Comparison of ENCODE assay signal across 17 cellular contexts in the genomic region with DNA sequence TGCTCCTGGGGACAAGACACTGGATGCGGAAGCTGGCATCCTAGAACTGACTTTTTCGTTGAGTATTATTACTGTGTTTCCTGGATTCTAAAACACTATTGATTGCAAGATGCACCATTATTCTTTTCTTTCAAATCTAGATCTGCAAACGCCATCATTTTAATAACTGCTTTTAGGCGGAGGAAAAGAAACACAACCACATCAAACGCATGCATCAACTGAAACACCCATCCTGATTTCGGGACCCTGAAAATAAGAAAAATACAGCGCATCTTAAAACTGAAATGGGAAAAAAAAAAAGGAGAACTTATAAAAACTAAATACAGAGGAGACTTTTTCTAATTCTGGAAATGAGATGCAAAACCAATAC.
DNase-seq lines count a peak whose midpoint lies in the region; ATAC-seq and TF ChIP-seq lines count a peak whose summit lies in the region.
"Had no signal": no experiment of that assay in that cellular context is flagged by ENCODE, and none has a peak within 500 bp of the region (broad histone marks: within the 10 kb centered on the region; RNA-seq: fewer than 3 reads in every experiment).

No MANE protein-coding gene starts in this region.

- H3K4me3 ChIP-seq in parathyroid adenoma (ENCODE audit: low read depth, low read length) = no peak overlapping the region
- H3K4me3 ChIP-seq in upper lobe of left lung = no peak overlapping the region
- H3K4me3 ChIP-seq in breast epithelium = no peak overlapping the region
- H3K4me3 ChIP-seq: cardiac muscle cell, left ventricle myocardium inferior, right lobe of liver had no signal

- H3K36me3 Mint-ChIP-seq in activated CD4-positive, alpha-beta T cell treated with anti-CD3 and anti-CD28 coated beads, Interleukin-2, amount 10 ng/mL, durations not matched to agents 7 days and 5 days (ENCODE audit: low read depth) = peaks cover 11% of the 10 kb centered on the region
- H3K36me3 Mint-ChIP-seq in IgD-negative memory B cell = peaks cover under 1% of the 10 kb centered on the region
- peaks cover 6% of the 10 kb centered on the region for H3K36me3 Mint-ChIP-seq in activated T-helper 17 cell treated with anti-CD3 and anti-CD28 coated beads, Interleukin-2, amount 50 U/mL, for 72 hours (ENCODE audit: low read depth)

- POLR2A ChIA-PET in activated CD4-positive, alpha-beta T cell treated with anti-CD3 and anti-CD28 coated beads, Interleukin-2, amount 10 ng/mL, durations not matched to agents 7 days and 5 days (lab: Charles Lee) = interaction anchor here (0.6 kb wide), 1 partner anchor 206 kb away, joined by 3 read pairs; a partner anchor contains a TSS

- H3K9me3 Mint-ChIP-seq in activated CD4-positive, alpha-beta T cell treated with anti-CD3 and anti-CD28 coated beads, Interleukin-2, amount 10 ng/mL, durations not matched to agents 7 days and 5 days = peaks cover 9% of the 10 kb centered on the region
- H3K9me3 Mint-ChIP-seq in IgD-negative memory B cell = peaks cover 0 to 2% (median 0%) of the 10 kb centered on the region in 3 donors
- peaks cover 5% of the 10 kb centered on the region for H3K9me3 Mint-ChIP-seq in activated T-helper 17 cell treated with anti-CD3 and anti-CD28 coated beads, Interleukin-2, amount 50 U/mL, for 72 hours
- H3K9me3 Mint-ChIP-seq: nephron had no signal

- TF ChIP-seq EP300 in upper lobe of left lung (IDR thresholded peaks at IDR 0.05) = no peak

- H3K4me1 ChIP-seq in parathyroid adenoma = no peaks in the 10 kb centered on the region
- H3K4me1 ChIP-seq in upper lobe of left lung = peaks cover 0 to 5% (median 2%) of the 10 kb centered on the region in 4 donors
- H3K4me1 ChIP-seq in breast epithelium = no peaks in the 10 kb centered on the region
- H3K4me1 ChIP-seq: left ventricle myocardium inferior, right lobe of liver had no signal

- H3K27me3 ChIP-seq in parathyroid adenoma (ENCODE audit: control insufficient read depth, insufficient read depth, low read length) (no peaks in the 10 kb centered on the region), upper lobe of left lung (no peaks in the 10 kb centered on the region), breast epithelium (no peaks in the 10 kb centered on the region)
- H3K27me3 ChIP-seq: cardiac muscle cell, right lobe of liver had no signal

- no peaks in the 10 kb centered on the region for H3K27me3 Mint-ChIP-seq in activated CD4-positive, alpha-beta T cell treated with anti-CD3 and anti-CD28 coated beads, Interleukin-2, amount 10 ng/mL, durations not matched to agents 7 days and 5 days
- peaks cover 3% of the 10 kb centered on the region for H3K27me3 Mint-ChIP-seq in IgD-negative memory B cell
- no peaks in the 10 kb centered on the region for H3K27me3 Mint-ChIP-seq in activated T-helper 17 cell treated with anti-CD3 and anti-CD28 coated beads, Interleukin-2, amount 50 U/mL, for 72 hours

- no peak overlapping the region for H3K27ac ChIP-seq in parathyroid adenoma
- no peak overlapping the region for H3K27ac ChIP-seq in upper lobe of left lung
- H3K27ac ChIP-seq in breast epithelium = no peak overlapping the region
- H3K27ac ChIP-seq: cardiac muscle cell, left ventricle myocardium inferior, right lobe of liver had no signal

- peak overlapping the region; percentile 55 for H3K4me3 Mint-ChIP-seq in activated CD4-positive, alpha-beta T cell treated with anti-CD3 and anti-CD28 coated beads, Interleukin-2, amount 10 ng/mL, durations not matched to agents 7 days and 5 days
- H3K4me3 Mint-ChIP-seq in IgD-negative memory B cell = peak overlapping the region; percentile 65 to 92 (median 78)
- H3K4me3 Mint-ChIP-seq in activated T-helper 17 cell treated with anti-CD3 and anti-CD28 coated beads, Interleukin-2, amount 50 U/mL, for 72 hours = peak overlapping the region; percentile 80
- H3K4me3 Mint-ChIP-seq: endodermal cell, nephron had no signal

- WGBS in upper lobe of left lung, 2 donors = 74 to 84% methylated on average over 7 of the region's 7 CpGs

- intact Hi-C loops in breast epithelium (cut with DNase I; ENCODE audit: low total_unique reads) = no loop called here

- peaks cover 59% of the 10 kb centered on the region for H3K4me1 Mint-ChIP-seq in activated CD4-positive, alpha-beta T cell treated with anti-CD3 and anti-CD28 coated beads, Interleukin-2, amount 10 ng/mL, durations not matched to agents 7 days and 5 days
- H3K4me1 Mint-ChIP-seq in IgD-negative memory B cell = peaks cover 53 to 72% (median 66%) of the 10 kb centered on the region in 3 donors
- H3K4me1 Mint-ChIP-seq in activated T-helper 17 cell treated with anti-CD3 and anti-CD28 coated beads, Interleukin-2, amount 50 U/mL, for 72 hours = peaks cover 44% of the 10 kb centered on the region

- no peak for DNase-seq in activated CD4-positive, alpha-beta T cell treated with anti-CD3 and anti-CD28 coated beads, Interleukin-2, amount 10 ng/mL, durations not matched to agents 7 days and 5 days
- DNase-seq in activated CD4-positive, alpha-beta T cell treated with anti-CD3 and anti-CD28 coated beads, Interleukin-2, amount 50 U/mL, for 1 hour = no peak
- DNase-seq in upper lobe of left lung = no peak
- no peak for DNase-seq in breast epithelium (ENCODE audit: low spot score in 2 of 2)
- no peak for DNase-seq in NOMO-1 treated with dmso at 0.1 percent for 144 hours (lab: John Stamatoyannopoulos, UW; ENCODE audit: unreplicated experiment)
- DNase-seq: endodermal cell; H7; left ventricle myocardium inferior; NCI-H1417; NCI-H446 treated with DMSO at 0.1 percent for 48 hours; right lobe of liver; stimulated activated CD4-positive, alpha-beta T cell treated with anti-CD3 and anti-CD28 coated beads, Interleukin-4, amount 100 ng/mL, for 1 hour had no signal

- peak overlapping the region; percentile 93 for H3K27ac Mint-ChIP-seq in activated CD4-positive, alpha-beta T cell treated with anti-CD3 and anti-CD28 coated beads, Interleukin-2, amount 10 ng/mL, durations not matched to agents 7 days and 5 days
- H3K27ac Mint-ChIP-seq in IgD-negative memory B cell = peak overlapping the region; percentile 90 to 99 (median 98)
- H3K27ac Mint-ChIP-seq in activated T-helper 17 cell treated with anti-CD3 and anti-CD28 coated beads, Interleukin-2, amount 50 U/mL, for 72 hours = peak overlapping the region; percentile 91
- H3K27ac Mint-ChIP-seq: endodermal cell had no signal

- H3K79me2 ChIP-seq in parathyroid adenoma = no peaks in the 10 kb centered on the region

- no peak overlapping the region for H3K4me2 ChIP-seq in parathyroid adenoma (ENCODE audit: low read length)

- H3K9me3 ChIP-seq in parathyroid adenoma (ENCODE audit: control insufficient read depth, low read length) = no peaks in the 10 kb centered on the region
- H3K9me3 ChIP-seq in upper lobe of left lung = no peaks in the 10 kb centered on the region
- H3K9me3 ChIP-seq in breast epithelium = no peaks in the 10 kb centered on the region
- H3K9me3 ChIP-seq: left ventricle myocardium inferior, right lobe of liver had no signal

- H3K9ac ChIP-seq in parathyroid adenoma = no peak overlapping the region

- TF ChIP-seq POLR2A in upper lobe of left lung (IDR thresholded peaks at IDR 0.05) (no peak), breast epithelium (IDR thresholded peaks at IDR 0.05) (no peak)

- TF ChIP-seq CTCF in parathyroid adenoma (IDR thresholded peaks at IDR 0.05) (no peak), upper lobe of left lung (IDR thresholded peaks at IDR 0.05) (no peak), breast epithelium (IDR thresholded peaks at IDR 0.05) (no peak)

- no peaks in the 10 kb centered on the region for H3K36me3 ChIP-seq in parathyroid adenoma (ENCODE audit: control insufficient read depth, insufficient read depth, low read length)
- no peaks in the 10 kb centered on the region for H3K36me3 ChIP-seq in upper lobe of left lung
- no peaks in the 10 kb centered on the region for H3K36me3 ChIP-seq in breast epithelium
- H3K36me3 ChIP-seq: cardiac muscle cell, left ventricle myocardium inferior, right lobe of liver had no signal

- CTCF ChIA-PET in activated CD4-positive, alpha-beta T cell treated with anti-CD3 and anti-CD28 coated beads, Interleukin-2, amount 10 ng/mL, durations not matched to agents 7 days and 5 days (lab: Charles Lee) = interaction anchor here (1.1 to 1.4 kb wide), 3 partner anchors 10 to 208 kb away, joined by 3 to 4 read pairs (median 3); no protein-coding TSS in a partner anchor

- peak overlapping the region; percentile 59 for H2AFZ ChIP-seq in parathyroid adenoma

- peak; percentile 0 for ATAC-seq in activated T-helper 17 cell treated with anti-CD3 and anti-CD28 coated beads, Interleukin-2, amount 50 U/mL, for 72 hours (replicated peaks)
- ATAC-seq in upper lobe of left lung (ENCODE audit: low FRiP score in 2 of 2) = no peak
